13 cellular contexts compared by ENCODE assay signal in genomic region chr11:64148917-64149617, GRCh38. TPM values are rescaled to one million over a fixed set of nuclear protein-coding genes. Genes with fewer than 3 reads are reported as not detected.
DNase-seq lines count a peak whose midpoint lies in the region; ATAC-seq and TF ChIP-seq lines count a peak whose summit lies in the region.
"Had no signal": no experiment of that assay in that cellular context is flagged by ENCODE, and none has a peak within 500 bp of the region (broad histone marks: within the 10 kb centered on the region; RNA-seq: fewer than 3 reads in every experiment).

No MANE protein-coding gene starts in this region.

- peak overlapping the region; percentile 28 for H3K27ac Mint-ChIP-seq in glutamatergic neuron (ENCODE audit: unreplicated experiment)
- H3K27ac Mint-ChIP-seq: dendritic cell treated with granulocyte-macrophage colony-stimulating factor and Interleukin-4, amounts not matched to agents 40 ng/mL and 50 ng/mL, for 4 days had no signal

- intact Hi-C loops in PC-9 (cut with micrococcal nuclease; ENCODE audit: unreplicated experiment) (loop anchor here (1.0 to 10.0 kb wide), 3 partner anchors 311 to 1114 kb away; no protein-coding TSS in a partner anchor), left colon (cut with DNase I, micrococcal nuclease) (no loop called here), ovary (cut with DNase I) (loop anchor here in 1 of 4 donors (10.0 kb wide), 1 partner anchor 314 kb away; the partner anchor contains the start of gene MARK2)

- H3K4me1 Mint-ChIP-seq in glutamatergic neuron (ENCODE audit: low read depth, unreplicated experiment) = peaks cover 13% of the 10 kb centered on the region

- no peak overlapping the region for H3K4me3 Mint-ChIP-seq in glutamatergic neuron (ENCODE audit: unreplicated experiment)
- H3K4me3 Mint-ChIP-seq: dendritic cell treated with granulocyte-macrophage colony-stimulating factor and Interleukin-4, amounts not matched to agents 40 ng/mL and 50 ng/mL, for 4 days had no signal

- no peaks in the 10 kb centered on the region for H3K4me1 ChIP-seq in PC-9 (replicated peaks; ENCODE audit: insufficient read depth)
- H3K4me1 ChIP-seq in skeletal muscle tissue (ENCODE audit: control insufficient read depth in 3 of 3, insufficient read depth in 3 of 3, low read length in 3 of 3) = peaks cover 51 to 81% (median 69%) of the 10 kb centered on the region in 3 donors
- no peaks in the 10 kb centered on the region for H3K4me1 ChIP-seq in MM.1S (ENCODE audit: low read length)
- H3K4me1 ChIP-seq in ovary (ENCODE audit: insufficient read depth) = peaks cover 16% of the 10 kb centered on the region

- H3F3A ChIP-seq in PC-9 (ENCODE audit: insufficient read depth, low read depth) (peaks cover 8% of the 10 kb centered on the region; the same call in 1 of the 2 replicates), MM.1S (ENCODE audit: insufficient read depth, low read length) (no peaks in the 10 kb centered on the region)

- no peak for ATAC-seq in left colon

- H3K27ac ChIP-seq in PC-9 (no peak overlapping the region), skeletal muscle tissue (ENCODE audit: low read depth, low read length) (no peak overlapping the region), MM.1S (ENCODE audit: low read length) (no peak overlapping the region), ovary (no peak overlapping the region)
- H3K27ac ChIP-seq: BLaER1 treated with 17β-estradiol and CSF1 and Interleukin-3, amounts not matched to agents 10 nM and 100 nM had no signal

- POLR2A ChIA-PET in PC-9 (lab: Charles Lee; ENCODE audit: unreplicated experiment) = interaction anchor here (0.5 kb wide), 1 partner anchor 322 kb away, joined by 5 read pairs; no protein-coding TSS in a partner anchor

- no peaks in the 10 kb centered on the region for H3K36me3 Mint-ChIP-seq in glutamatergic neuron (ENCODE audit: unreplicated experiment)

- H3K4me3 ChIP-seq in PC-9 = no peak overlapping the region
- peak overlapping the region in 2 of 3 donors; percentile 1 to 45 for H3K4me3 ChIP-seq in skeletal muscle tissue (ENCODE audit: low read length in 3 of 3)
- H3K4me3 ChIP-seq in MM.1S (ENCODE audit: low read length) = no peak overlapping the region
- H3K4me3 ChIP-seq in ovary = no peak overlapping the region
- H3K4me3 ChIP-seq: BLaER1 treated with 17β-estradiol and CSF1 and Interleukin-3, amounts not matched to agents 10 nM and 100 nM; hepatocyte had no signal

- H4K20me1 ChIP-seq in PC-9 (ENCODE audit: insufficient read depth) = peaks cover 59% of the 10 kb centered on the region
- H4K20me1 ChIP-seq in MM.1S (ENCODE audit: insufficient read depth, low read length) = no peaks in the 10 kb centered on the region

- no peak for TF ChIP-seq POLR2A in ovary (IDR thresholded peaks at IDR 0.05)

- TF ChIP-seq EP300 in ovary (IDR thresholded peaks at IDR 0.05) = no peak

- CTCF ChIA-PET in PC-9 (lab: Charles Lee) = interaction anchor here (0.5 to 0.6 kb wide), 3 partner anchors 318 to 548 kb away, joined by 3 to 6 read pairs (median 5); no protein-coding TSS in a partner anchor

- no peak overlapping the region for H2AFZ ChIP-seq in PC-9
- no peak overlapping the region for H2AFZ ChIP-seq in MM.1S (ENCODE audit: low read length)
- H2AFZ ChIP-seq: hepatocyte had no signal

- H3K9me3 ChIP-seq in PC-9 (ENCODE audit: insufficient read depth, low read depth) (no peaks in the 10 kb centered on the region), skeletal muscle tissue (ENCODE audit: control insufficient read depth in 3 of 3, low read length in 3 of 3) (no peaks in the 10 kb centered on the region), MM.1S (replicated peaks; ENCODE audit: insufficient read depth, low read length) (no peaks in the 10 kb centered on the region), ovary (no peaks in the 10 kb centered on the region)
- H3K9me3 ChIP-seq: BLaER1 treated with 17β-estradiol and CSF1 and Interleukin-3, amounts not matched to agents 10 nM and 100 nM; esophagus squamous epithelium had no signal

- WGBS in ovary, 3 donors = 73 to 76% (median 73%) methylated on average over 25 of the region's 25 CpGs

- H3K9me3 Mint-ChIP-seq in glutamatergic neuron (ENCODE audit: unreplicated experiment) = peaks cover 4% of the 10 kb centered on the region
- H3K9me3 Mint-ChIP-seq: dendritic cell treated with granulocyte-macrophage colony-stimulating factor and Interleukin-4, amounts not matched to agents 40 ng/mL and 50 ng/mL, for 4 days had no signal

- no peaks in the 10 kb centered on the region for H3K27me3 ChIP-seq in PC-9 (ENCODE audit: insufficient read depth, low read depth)
- no peaks in the 10 kb centered on the region for H3K27me3 ChIP-seq in skeletal muscle tissue (ENCODE audit: control insufficient read depth in 3 of 3, insufficient read depth in 3 of 3, low read length in 3 of 3)
- no peaks in the 10 kb centered on the region for H3K27me3 ChIP-seq in MM.1S (replicated peaks; ENCODE audit: insufficient read depth, low read length)
- H3K27me3 ChIP-seq in ovary = no peaks in the 10 kb centered on the region
- H3K27me3 ChIP-seq: BLaER1 treated with 17β-estradiol and CSF1 and Interleukin-3, amounts not matched to agents 10 nM and 100 nM; esophagus squamous epithelium; hepatocyte had no signal

- H3K27me3 Mint-ChIP-seq in glutamatergic neuron (ENCODE audit: unreplicated experiment) = peaks cover 12% of the 10 kb centered on the region

- DNase-seq in G401 (ENCODE audit: low spot score) (peak; percentile 53), PC-9 (no peak), glutamatergic neuron (no peak), MM.1S (no peak), left colon (no peak), ovary (no peak)
- DNase-seq: esophagus squamous epithelium, NCI-H1436 treated with DMSO at 0.1 percent for 48 hours had no signal

- H3K9ac ChIP-seq in skeletal muscle tissue (ENCODE audit: low read depth in 1 of 3, low read length in 3 of 3) (peak overlapping the region in 2 of 3 donors; percentile 57 to 68), MM.1S (ENCODE audit: low read length) (no peak overlapping the region)

- H3K9me2 ChIP-seq in PC-9 (ENCODE audit: insufficient read depth) = no peaks in the 10 kb centered on the region
- H3K9me2 ChIP-seq in MM.1S (replicated peaks; ENCODE audit: insufficient read depth, low read length) = no peaks in the 10 kb centered on the region

- TF ChIP-seq CTCF in PC-9 (conservative IDR thresholded peaks at IDR 0.05) = peak; percentile 61; the same call in 1 of the 2 replicates
- TF ChIP-seq CTCF in glutamatergic neuron (IDR thresholded peaks at IDR 0.05; ENCODE audit: partially characterized antibody, unreplicated experiment) = peak; percentile 54
- TF ChIP-seq CTCF in MM.1S (IDR thresholded peaks at IDR 0.05; ENCODE audit: low read length) = no peak
- TF ChIP-seq CTCF in ovary (IDR thresholded peaks at IDR 0.05) = no peak

- BruUV-seq in PC-9 (replicated peaks; lab: Mats Ljungman, UMichigan) = no TSS peak

- H3K4me2 ChIP-seq in PC-9 (no peak overlapping the region), MM.1S (ENCODE audit: low read depth, low read length) (no peak overlapping the region)

- in situ Hi-C loops in G401 (cut with HindIII; ENCODE audit: low sequenced_read_pairs) = no loop called here

- H3K79me2 ChIP-seq in PC-9 (ENCODE audit: low read depth) = 0 out of 2 replicates have a peak, but pooled peaks cover 4% of the 10 kb centered on the region
- no peaks in the 10 kb centered on the region for H3K79me2 ChIP-seq in MM.1S (ENCODE audit: low read length)
- H3K79me2 ChIP-seq: hepatocyte had no signal

- H3K36me3 ChIP-seq in PC-9 (ENCODE audit: low read depth) (no peaks in the 10 kb centered on the region), skeletal muscle tissue (ENCODE audit: control insufficient read depth in 3 of 3, insufficient read depth in 3 of 3, low read length in 3 of 3) (peaks cover 0 to 12% (median 3%) of the 10 kb centered on the region in 3 donors), MM.1S (replicated peaks; ENCODE audit: insufficient read depth, low read length) (no peaks in the 10 kb centered on the region), ovary (no peaks in the 10 kb centered on the region)

RNA-seq across cellular contexts. Expression of gene MACROD1, which starts 16.8 kb away (rescaled TPM):
- total RNA-seq in G401 (2014; rRNA removed; shearing (Covaris generic)) = 85.0 and 93.2 TPM in 2 replicates
- total RNA-seq in PC-9 (2021) = 41.0 and 68.8 TPM in 2 replicates
- 12.7 TPM for total RNA-seq in glutamatergic neuron (ENCODE audit: unreplicated experiment)
- 91.9 TPM for total RNA-seq in skeletal muscle tissue
- total RNA-seq in left colon = 10 to 100 TPM; 31.6 to 47.0 TPM
- 10 to 100 TPM; 24.9 to 50.2 (median 34.2) TPM for total RNA-seq in ovary
- 10 to 100 TPM; 21.1 to 24.1 TPM for polyA plus RNA-seq in ovary

RNA-seq across cellular contexts. Expression of gene STIP1, which starts 36.9 kb away (rescaled TPM):
- 241 and 363 TPM in 2 replicates for total RNA-seq in G401 (2014; rRNA removed; shearing (Covaris generic))
- total RNA-seq in PC-9 (2021) (267 and 299 TPM in 2 replicates), glutamatergic neuron (ENCODE audit: unreplicated experiment) (160 TPM), skeletal muscle tissue (69.9 TPM), left colon (10 to 100 TPM; 61.2 to 75.1 TPM), ovary (100 to 1,000 TPM in 4 of 7 donors, 10 to 100 TPM in 3; 56.8 to 178 (median 111) TPM)
- polyA plus RNA-seq in ovary = 100 to 1,000 TPM in 1 of 2 donors, 10 to 100 TPM in 1; 48.4 to 238 TPM

RNA-seq across cellular contexts. Expression of gene FERMT3, which starts 57.5 kb away (rescaled TPM):
- 5.9 TPM in 1 of 2 replicates, not detected in the other for total RNA-seq in G401 (2014; rRNA removed; shearing (Covaris generic))
- total RNA-seq in PC-9 (2021) (5.0 and 6.6 TPM in 2 replicates), glutamatergic neuron (ENCODE audit: unreplicated experiment) (2.0 TPM), skeletal muscle tissue (4.7 TPM), left colon (10 to 100 TPM; 16.1 to 21.7 TPM), ovary (10 to 100 TPM in 2 of 7 donors, 1 to 10 TPM in 5; 3.7 to 19.7 (median 7.5) TPM)
- 1 to 10 TPM; 2.2 to 6.4 TPM for polyA plus RNA-seq in ovary
- total RNA-seq: renal cortical epithelial cell had no signal
- polyA plus RNA-seq: hepatocyte had no signal

Comparison
In these comparisons a context has a peak if more than half of its experiments do, and no peak if none do; other contexts are left out.
1. H3K4me3 ChIP-seq: peak in skeletal muscle tissue (2 of 3); none in PC-9 (single experiment), MM.1S (single experiment) and ovary (single experiment).
2. CTCF ChIP-seq: peak in PC-9 (single experiment) and glutamatergic neuron (single experiment); none in MM.1S (single experiment) and ovary (0 of 3).